8 cellular contexts compared by ENCODE assay signal in the genomic region with DNA sequence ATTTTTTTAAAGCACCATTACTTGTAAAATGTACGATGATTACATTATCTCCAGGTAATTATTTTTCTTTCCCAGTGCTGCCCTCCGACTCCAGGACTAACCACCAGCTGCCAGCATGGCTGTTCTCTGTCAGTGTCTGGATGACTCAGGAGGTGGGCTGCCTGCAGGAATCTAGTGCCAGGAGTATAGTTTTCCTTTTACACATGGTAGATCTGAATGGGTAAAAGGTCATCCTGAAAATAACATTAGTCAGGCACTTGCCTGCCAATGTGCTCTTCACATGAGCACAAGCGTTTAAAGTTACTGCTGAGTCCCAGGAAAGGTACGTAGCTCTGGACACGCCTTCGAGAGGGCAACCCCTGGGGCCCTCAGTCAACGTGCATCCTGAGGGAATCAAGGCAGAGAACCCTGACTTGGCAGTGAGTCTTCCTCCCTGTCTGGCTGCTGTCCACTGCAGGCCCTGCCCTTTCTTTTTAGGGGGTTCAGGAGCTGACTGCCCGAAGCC. TPM values are rescaled to one million over a fixed set of nuclear protein-coding genes. Genes with fewer than 3 reads are reported as not detected.
DNase-seq lines count a peak whose midpoint lies in the region; ATAC-seq and TF ChIP-seq lines count a peak whose summit lies in the region.

No MANE protein-coding gene starts in this region.

- no peak for TF ChIP-seq CTCF in HFF-Myc (IDR thresholded peaks at IDR 0.05; ENCODE audit: low read depth, low read length, missing control alignments)
- TF ChIP-seq CTCF in heart left ventricle (IDR thresholded peaks at IDR 0.05): no peak
- no peak for TF ChIP-seq CTCF in spleen (IDR thresholded peaks at IDR 0.05 in 8 of 11, conservative IDR thresholded peaks at IDR 0.05 in 3 of 11)

- peaks cover 0 to 22% (median 17%) of the 10 kb centered on the region in 9 donors for H3K36me3 ChIP-seq in heart left ventricle
- H3K36me3 ChIP-seq in spleen: peaks cover 3 to 51% (median 18%) of the 10 kb centered on the region in 6 donors

- H3K4me1 ChIP-seq in heart left ventricle (peaks cover 2 to 54% (median 42%) of the 10 kb centered on the region in 12 donors), spleen (peaks cover 30 to 69% (median 59%) of the 10 kb centered on the region in 6 donors)

- TF ChIP-seq POLR2A in heart left ventricle (IDR thresholded peaks at IDR 0.05) (no peak), spleen (IDR thresholded peaks at IDR 0.05) (no peak)

- DNase-seq in HFF-Myc (ENCODE audit: extremely low read depth, low read depth) (no peak), heart left ventricle (peak in 3 of 5 donors; percentile 49 to 70 (median 50)), spleen (no peak), NCI-H2196 (lab: John Stamatoyannopoulos, UW; ENCODE audit: unreplicated experiment) (no peak), germinal center (ENCODE audit: low spot score) (no peak), NCI-H524 treated with DMSO at 0.1 percent for 48 hours (lab: John Stamatoyannopoulos, UW) (no peak)
- peak; percentile 18 to 20 for DNase-seq in activated T-cell treated with anti-CD3 and anti-CD28 coated beads, Interleukin-2, amount 50 U/mL, for 48 hours

- H3K9me3 ChIP-seq in heart left ventricle (no peaks in the 10 kb centered on the region), spleen (no peaks in the 10 kb centered on the region)

- H3K27me3 ChIP-seq in heart left ventricle (no peaks in the 10 kb centered on the region), spleen (replicated peaks in 1 of 7) (no peaks in the 10 kb centered on the region)

- H3K4me3 ChIP-seq in HFF-Myc (replicated peaks; ENCODE audit: low read depth, low read length) (peak overlapping the region; percentile 91), heart left ventricle (peak overlapping the region in 9 of 12 donors; percentile 6 to 99 (median 93)), spleen (peak overlapping the region in 3 of 8 donors; percentile 79 to 91 (median 86))

- ATAC-seq in heart left ventricle (peak; percentile 25 to 41 (median 34)), GM18519 (IDR thresholded peaks at IDR 0.05; ENCODE audit: low FRiP score, unreplicated experiment) (no peak)

- intact Hi-C loops in heart left ventricle (cut with DNase I) (loop anchor here in 1 of 10 donors (10.0 kb wide), 1 partner anchor 173 kb away; a partner anchor contains a TSS), spleen (cut with DNase I; ENCODE audit: low total_unique reads) (no loop called here)

- 28 to 68% (median 48%) methylated on average over 5 to 8 of the region's 8 CpGs for WGBS in heart left ventricle, 4 donors
- 82 to 90% (median 87%) methylated on average over 8 of the region's 8 CpGs for WGBS in spleen, 5 donors

- H3K27ac ChIP-seq in heart left ventricle: peak overlapping the region; percentile 26 to 100 (median 96)
- H3K27ac ChIP-seq in spleen: peak overlapping the region in 7 of 8 donors; percentile 3 to 100 (median 98)

RNA-seq across cellular contexts. Expression of a gene that starts 2.4 kb away (rescaled TPM):
- total RNA-seq in heart left ventricle (100 to 1,000 TPM in 7 of 9 donors, 10 to 100 TPM in 2; 68.4 to 177 (median 121) TPM), spleen (10 to 100 TPM; 61.3 to 91.3 (median 71.3) TPM)
- polyA plus RNA-seq in heart left ventricle (100 to 1,000 TPM; 159 to 177 TPM), spleen (100 to 1,000 TPM in 2 of 3 donors, 10 to 100 TPM in 1; 81.8 to 131 (median 126) TPM)

RNA-seq across cellular contexts. Expression of a gene that starts 7.7 kb away (rescaled TPM):
- total RNA-seq in heart left ventricle (10 to 100 TPM in 3 of 9 donors, 1 to 10 TPM in 6; 4.1 to 14.6 (median 8.2) TPM), spleen (10 to 100 TPM; 13.2 to 48.3 (median 19.5) TPM)
- polyA plus RNA-seq in heart left ventricle (10 to 100 TPM in 1 of 2 donors, 1 to 10 TPM in 1; 4.0 to 14.0 TPM), spleen (1 to 10 TPM; 5.9 to 8.5 (median 6.4) TPM)

Comparison
In these comparisons a context has a peak if more than half of its experiments do, and no peak if none do; other contexts are left out.
1. DNase-seq: peak in activated T-cell treated with anti-CD3 and anti-CD28 coated beads, Interleukin-2, amount 50 U/mL, for 48 hours (2 of 2) and heart left ventricle (3 of 5); none in HFF-Myc (single experiment), spleen (single experiment), NCI-H2196 (single experiment), germinal center (single experiment) and NCI-H524 treated with DMSO at 0.1 percent for 48 hours (single experiment).